ENCODE assay signal across 10 cellular contexts in genomic region chr18:8601277-8602032, GRCh38. TPM values are rescaled to one million over a fixed set of nuclear protein-coding genes. Genes with fewer than 3 reads are reported as not detected.
DNase-seq lines count a peak whose midpoint lies in the region; ATAC-seq and TF ChIP-seq lines count a peak whose summit lies in the region.
"Had no signal": no experiment of that assay in that cellular context is flagged by ENCODE, and none has a peak within 500 bp of the region (broad histone marks: within the 10 kb centered on the region; RNA-seq: fewer than 3 reads in every experiment).

No MANE protein-coding gene starts in this region.

- H3K27me3 Mint-ChIP-seq in dendritic cell treated with granulocyte-macrophage colony-stimulating factor and Interleukin-4, amounts not matched to agents 40 ng/mL and 50 ng/mL, for 4 days, result peaks cover 3% of the 10 kb centered on the region
- H3K27me3 Mint-ChIP-seq in progenitor cell of endocrine pancreas, result peaks cover 28% of the 10 kb centered on the region

- H3K27me3 ChIP-seq in gastroesophageal sphincter, result no peaks in the 10 kb centered on the region

- H3K27ac Mint-ChIP-seq in dendritic cell treated with granulocyte-macrophage colony-stimulating factor and Interleukin-4, amounts not matched to agents 40 ng/mL and 50 ng/mL, for 4 days, result peak overlapping the region; percentile 30
- H3K27ac Mint-ChIP-seq in progenitor cell of endocrine pancreas, result no peak overlapping the region
- H3K27ac Mint-ChIP-seq: activated naive CD8-positive, alpha-beta T cell had no signal

- H3K9me3 ChIP-seq in gastroesophageal sphincter, result no peaks in the 10 kb centered on the region

- intact Hi-C loops in dendritic cell treated with granulocyte-macrophage colony-stimulating factor and Interleukin-4, amounts not matched to agents 40 ng/mL and 50 ng/mL, for 4 days (cut with micrococcal nuclease), result loop anchor here (10.0 kb wide), 1 partner anchor 77 kb away; no protein-coding TSS in a partner anchor

- H3K4me1 ChIP-seq in gastroesophageal sphincter, result no peaks in the 10 kb centered on the region

- ATAC-seq in GM21447 (IDR thresholded peaks at IDR 0.05; ENCODE audit: unreplicated experiment) (peak; percentile 73), HG03457 (IDR thresholded peaks at IDR 0.05; ENCODE audit: unreplicated experiment) (peak; percentile 58), gastroesophageal sphincter (no peak)

- H3K4me1 Mint-ChIP-seq in dendritic cell treated with granulocyte-macrophage colony-stimulating factor and Interleukin-4, amounts not matched to agents 40 ng/mL and 50 ng/mL, for 4 days (ENCODE audit: low read depth), result peaks cover 40% of the 10 kb centered on the region
- peaks cover 3% of the 10 kb centered on the region for H3K4me1 Mint-ChIP-seq in progenitor cell of endocrine pancreas (ENCODE audit: low read depth)

- TF ChIP-seq CTCF in progenitor cell of endocrine pancreas (IDR thresholded peaks at IDR 0.05; ENCODE audit: unreplicated experiment) (no peak), gastroesophageal sphincter (IDR thresholded peaks at IDR 0.05) (no peak), GM13976 (IDR thresholded peaks at IDR 0.05; ENCODE audit: borderline replicate concordance, control extremely low read depth, extremely low read depth, insufficient read depth, missing control alignments) (no peak)

- no peaks in the 10 kb centered on the region for H3K36me3 ChIP-seq in gastroesophageal sphincter

- WGBS in gastroesophageal sphincter (ENCODE audit: low coverage in 1 of 2), 2 donors, result 68 to 89% methylated on average over 6 of the region's 6 CpGs

- no peak for TF ChIP-seq EP300 in gastroesophageal sphincter (IDR thresholded peaks at IDR 0.05)

- TF ChIP-seq POLR2A in gastroesophageal sphincter (IDR thresholded peaks at IDR 0.05), result no peak

- H3K36me3 Mint-ChIP-seq in dendritic cell treated with granulocyte-macrophage colony-stimulating factor and Interleukin-4, amounts not matched to agents 40 ng/mL and 50 ng/mL, for 4 days (ENCODE audit: low read depth), result no peaks in the 10 kb centered on the region
- no peaks in the 10 kb centered on the region for H3K36me3 Mint-ChIP-seq in progenitor cell of endocrine pancreas (ENCODE audit: insufficient read depth)
- H3K36me3 Mint-ChIP-seq: activated naive CD8-positive, alpha-beta T cell had no signal

- in situ Hi-C loops in GM13976 (cut with MboI; ENCODE audit: low sequenced_read_pairs, unreplicated experiment), result no loop called here

- no peak overlapping the region for H3K4me3 ChIP-seq in gastroesophageal sphincter

- no peak overlapping the region for H3K4me3 Mint-ChIP-seq in dendritic cell treated with granulocyte-macrophage colony-stimulating factor and Interleukin-4, amounts not matched to agents 40 ng/mL and 50 ng/mL, for 4 days
- no peak overlapping the region for H3K4me3 Mint-ChIP-seq in progenitor cell of endocrine pancreas (ENCODE audit: low read depth)
- H3K4me3 Mint-ChIP-seq: activated naive CD8-positive, alpha-beta T cell had no signal

- peak; percentile 46 for DNase-seq in GF-D8 (lab: John Stamatoyannopoulos, UW)
- no peak for DNase-seq in AG08396 (ENCODE audit: low spot score)
- DNase-seq in progenitor cell of endocrine pancreas (ENCODE audit: low spot score, unreplicated experiment), result no peak
- no peak for DNase-seq in GM13976 (ENCODE audit: low spot score)
- DNase-seq: NCI-H446 treated with DMSO at 0.1 percent for 48 hours had no signal

- no peak overlapping the region for H3K27ac ChIP-seq in gastroesophageal sphincter

- no peaks in the 10 kb centered on the region for H3K9me3 Mint-ChIP-seq in dendritic cell treated with granulocyte-macrophage colony-stimulating factor and Interleukin-4, amounts not matched to agents 40 ng/mL and 50 ng/mL, for 4 days
- H3K9me3 Mint-ChIP-seq in progenitor cell of endocrine pancreas (ENCODE audit: low read depth), result no peaks in the 10 kb centered on the region

RNA-seq across cellular contexts. Expression of gene RAB12, which starts 7.8 kb away (rescaled TPM):
- 15.4 and 18.6 TPM in 2 replicates for total RNA-seq in progenitor cell of endocrine pancreas
- 100 to 1,000 TPM in 1 of 4 donors, 10 to 100 TPM in 3; 63.7 to 100 (median 72.6) TPM for total RNA-seq in gastroesophageal sphincter
